Comparison of ENCODE assay signal across 16 cellular contexts in genomic region chr9:121738969-121739368, GRCh38.
DNase-seq lines count a peak whose midpoint lies in the region; ATAC-seq and TF ChIP-seq lines count a peak whose summit lies in the region.
"Had no signal": no experiment of that assay in that cellular context is flagged by ENCODE, and none has a peak within 500 bp of the region (broad histone marks: within the 10 kb centered on the region; RNA-seq: fewer than 3 reads in every experiment).

No MANE protein-coding gene starts in this region.

- H3K14ac ChIP-seq in IMR-90 (replicated peaks; ENCODE audit: low read depth, low read length) = peak overlapping the region; percentile 34; the same call in 1 of the 2 replicates

- ATAC-seq in IMR-90 (ENCODE audit: low read depth) (no peak), sciatic nerve (no peak)
- ATAC-seq: natural killer cell treated with Interleukin-12 subunit alpha and Interleukin-12 subunit beta and Interleukin-15 and Interleukin-18, amount 100 ng/mL, for 72 hours had no signal

- TF ChIP-seq POLR2A in IMR-90 (IDR thresholded peaks at IDR 0.05; ENCODE audit: low read depth, low read length) = no peak

- H3K36me3 ChIP-seq in IMR-90 (ENCODE audit: control insufficient read depth, insufficient read depth, low read length) (no peaks in the 10 kb centered on the region), endodermal cell (ENCODE audit: control insufficient read depth, insufficient read depth, low read length) (no peaks in the 10 kb centered on the region)

- H2BK5ac ChIP-seq in IMR-90 (ENCODE audit: low read depth, low read length, poor library complexity, severe bottlenecking) = no peak overlapping the region

- H2BK120ac ChIP-seq in IMR-90 (ENCODE audit: low read depth, low read length) = no peak overlapping the region

- in situ Hi-C loops in IMR-90 (cut with MboI; ENCODE audit: low sequenced_read_pairs) = no loop called here

- H3K27me3 Mint-ChIP-seq in endodermal cell (ENCODE audit: insufficient read depth) = peaks cover 5% of the 10 kb centered on the region
- H3K27me3 Mint-ChIP-seq in neural crest cell (ENCODE audit: low read depth) = peaks cover 24% of the 10 kb centered on the region

- no peak overlapping the region for H2AK9ac ChIP-seq in IMR-90 (replicated peaks; ENCODE audit: low read depth, low read length, poor library complexity)

- CTCF ChIA-PET in IMR-90 (lab: Yijun Ruan, JAX) = interaction anchor here (1.3 kb wide), 1 partner anchor 247 kb away, joined by 3 read pairs; no protein-coding TSS in a partner anchor

- no peak overlapping the region for H2BK15ac ChIP-seq in IMR-90 (ENCODE audit: low read depth, low read length)

- TF ChIP-seq CTCF in 22Rv1 (IDR thresholded peaks at IDR 0.05) (no peak), IMR-90 (conservative IDR thresholded peaks at IDR 0.05; ENCODE audit: low read depth, low read length) (no peak), endodermal cell (conservative IDR thresholded peaks at IDR 0.05) (no peak), neural crest cell (conservative IDR thresholded peaks at IDR 0.05) (no peak), GM20000 (IDR thresholded peaks at IDR 0.05; ENCODE audit: extremely low read depth, missing control alignments) (no peak)

- H4K8ac ChIP-seq in IMR-90 (ENCODE audit: low read depth in 2 of 2, low read length in 2 of 2) = no peak overlapping the region

- H3K36me3 Mint-ChIP-seq in endodermal cell (ENCODE audit: low read depth) (no peaks in the 10 kb centered on the region), neural crest cell (ENCODE audit: low read depth) (no peaks in the 10 kb centered on the region)
- H3K36me3 Mint-ChIP-seq: natural killer cell treated with Interleukin-12 subunit alpha and Interleukin-12 subunit beta and Interleukin-15 and Interleukin-18, amount 100 ng/mL, for 72 hours had no signal

- H3K4me1 Mint-ChIP-seq in endodermal cell = peaks cover 51% of the 10 kb centered on the region
- H3K4me1 Mint-ChIP-seq in neural crest cell = peaks cover 64% of the 10 kb centered on the region

- H3K4me2 ChIP-seq in IMR-90 (ENCODE audit: low read depth, low read length) = no peak overlapping the region

- no CpG with 5 or more reads among the region's 1 CpG for WGBS in IMR-90 (ENCODE audit: extremely low coverage in 2 of 2, insufficient read length in 1 of 2), 2 experiments
- 100% methylated on average over 1 of the region's 1 CpG; no CpG with 5 or more reads in 1 of the 2 experiments for WGBS in endodermal cell (ENCODE audit: insufficient coverage in 1 of 2, insufficient read length in 1 of 2), 2 experiments

- H3K9me3 Mint-ChIP-seq in endodermal cell = no peaks in the 10 kb centered on the region
- H3K9me3 Mint-ChIP-seq in neural crest cell = no peaks in the 10 kb centered on the region
- H3K9me3 Mint-ChIP-seq: natural killer cell treated with Interleukin-12 subunit alpha and Interleukin-12 subunit beta and Interleukin-15 and Interleukin-18, amount 100 ng/mL, for 72 hours had no signal

- intact Hi-C loops in IMR-90 (cut with micrococcal nuclease) = no loop called here
- intact Hi-C loops in sciatic nerve (cut with DNase I) = no loop called here

- POLR2A ChIA-PET in IMR-90 (lab: Charles Lee; ENCODE audit: unreplicated experiment) = no interaction called here

- H3K9me1 ChIP-seq in IMR-90 (ENCODE audit: insufficient read depth, low read length) = peaks cover 24% of the 10 kb centered on the region

- no peak overlapping the region for H2AFZ ChIP-seq in IMR-90 (replicated peaks; ENCODE audit: low read length, poor library complexity)

- H3K27ac Mint-ChIP-seq in endodermal cell (peak overlapping the region; percentile 75), neural crest cell (ENCODE audit: unreplicated experiment) (peak overlapping the region; percentile 19)

- DNase-seq in IMR-90 (peak; percentile 61), endodermal cell (no peak), neural crest cell (ENCODE audit: low read depth, low spot score) (no peak), SIG-M5 (lab: John Stamatoyannopoulos, UW) (no peak), NCI-H748 (lab: John Stamatoyannopoulos, UW; ENCODE audit: unreplicated experiment) (no peak), GM20000 (ENCODE audit: low spot score) (no peak), sciatic nerve (ENCODE audit: low spot score) (no peak)
- DNase-seq: activated CD4-positive, CD25-positive, alpha-beta regulatory T cell; activated T-cell treated with anti-CD3 and anti-CD28 coated beads, Interleukin-2, amount 50 U/mL, for 48 hours; EL; KBM-7; NCI-H187 treated with DMSO at 0.1 percent for 48 hours; NCI-H748 treated with DMSO at 0.1 percent for 48 hours; stimulated activated CD4-positive, alpha-beta T cell treated with anti-CD3 and anti-CD28 coated beads, Interleukin-12 subunit alpha, Interleukin-12 subunit beta, amount 100 ng/mL, for 4 hours had no signal

- H3K9ac ChIP-seq in IMR-90 (ENCODE audit: low read depth, low read length) = no peak overlapping the region
- H3K9ac ChIP-seq in endodermal cell (ENCODE audit: extremely low read depth, low read length, poor library complexity, severe bottlenecking) = no peak overlapping the region

- H3K23ac ChIP-seq in IMR-90 (ENCODE audit: low read depth, low read length) = no peak overlapping the region

- no peak overlapping the region for H3K4me3 Mint-ChIP-seq in endodermal cell
- peak overlapping the region; percentile 6 for H3K4me3 Mint-ChIP-seq in neural crest cell
- H3K4me3 Mint-ChIP-seq: natural killer cell treated with Interleukin-12 subunit alpha and Interleukin-12 subunit beta and Interleukin-15 and Interleukin-18, amount 100 ng/mL, for 72 hours had no signal

- dilution Hi-C loops in IMR-90 (cut with HindIII; ENCODE audit: low sequenced_read_pairs, unreplicated experiment) = no loop called here

- peaks cover 30 to 80% of the 10 kb centered on the region in 2 experiments for H3K79me1 ChIP-seq in IMR-90 (ENCODE audit: low read depth in 1 of 2, low read length in 2 of 2)

- H4K20me1 ChIP-seq in IMR-90 (ENCODE audit: insufficient read depth, low read length) = peaks cover 14% of the 10 kb centered on the region

- no peak overlapping the region for H4K91ac ChIP-seq in IMR-90 (ENCODE audit: insufficient read depth, low read depth, low read length)

- H4K5ac ChIP-seq in IMR-90 (ENCODE audit: low read depth, low read length) = no peak overlapping the region

- BruUV-seq in IMR-90 (replicated peaks; lab: Mats Ljungman, UMichigan) = no TSS peak

- no peak overlapping the region for H3K4ac ChIP-seq in IMR-90 (ENCODE audit: low read depth, low read length)

- H3K4me1 ChIP-seq in IMR-90 (ENCODE audit: control insufficient read depth, insufficient read depth, low read length) (peaks cover 42% of the 10 kb centered on the region), endodermal cell (ENCODE audit: control insufficient read depth, insufficient read depth, low read length) (peaks cover 10% of the 10 kb centered on the region)

- H3K4me3 ChIP-seq in IMR-90 (ENCODE audit: insufficient read depth, low read depth, low read length) = no peak overlapping the region
- no peak overlapping the region for H3K4me3 ChIP-seq in endodermal cell (ENCODE audit: low read length)

- no peaks in the 10 kb centered on the region for H3K27me3 ChIP-seq in IMR-90 (ENCODE audit: control insufficient read depth, insufficient read depth, low read length)
- no peaks in the 10 kb centered on the region for H3K27me3 ChIP-seq in endodermal cell (ENCODE audit: control insufficient read depth, insufficient read depth, low read length, poor library complexity, severe bottlenecking)

- no peak overlapping the region for H2BK20ac ChIP-seq in IMR-90 (ENCODE audit: low read depth, low read length)

- H2AK5ac ChIP-seq in IMR-90 (ENCODE audit: low read depth, low read length) = no peak overlapping the region

- H3K56ac ChIP-seq in IMR-90 (ENCODE audit: extremely low read depth, insufficient read depth, low read length) = no peak overlapping the region

- TF ChIP-seq RAD21 in IMR-90 (IDR thresholded peaks at IDR 0.05; ENCODE audit: low read length) = no peak

- no peak overlapping the region for H3K18ac ChIP-seq in IMR-90 (ENCODE audit: low read depth, low read length)

- H3K9me3 ChIP-seq in IMR-90 (ENCODE audit: control insufficient read depth, insufficient read depth, low read length) (no peaks in the 10 kb centered on the region), endodermal cell (ENCODE audit: control insufficient read depth, low read length) (no peaks in the 10 kb centered on the region)

- H3K27ac ChIP-seq in 22Rv1 = peak overlapping the region; percentile 36; the same call in 1 of the 2 replicates
- H3K27ac ChIP-seq in IMR-90 (ENCODE audit: insufficient read depth, low read length) = no peak overlapping the region
- H3K27ac ChIP-seq in endodermal cell (ENCODE audit: low read depth, low read length) = no peak overlapping the region

TF ChIP-seq in IMR-90, 13 proteins besides CTCF, POLR2A, EP300 and RAD21 (continues in another document):
- TF ChIP-seq RCOR1 (IDR thresholded peaks at IDR 0.05; ENCODE audit: insufficient replicate concordance, low read length) (no peak), MXI1 (IDR thresholded peaks at IDR 0.05; ENCODE audit: borderline replicate concordance, low read depth, low read length) (no peak), BHLHE40 (IDR thresholded peaks at IDR 0.05; ENCODE audit: low read depth, low read length) (no peak), ELK1 (IDR thresholded peaks at IDR 0.05; ENCODE audit: borderline replicate concordance, low read depth, low read length) (no peak), NFE2L2 (IDR thresholded peaks at IDR 0.05; ENCODE audit: low read depth, low read length) (no peak), MAZ (IDR thresholded peaks at IDR 0.05; ENCODE audit: borderline replicate concordance, low read depth, low read length) (no peak), RFX5 (IDR thresholded peaks at IDR 0.05; ENCODE audit: low read depth, low read length) (no peak), USF2 (IDR thresholded peaks at IDR 0.05; ENCODE audit: low read depth, low read length) (no peak), MAFK (IDR thresholded peaks at IDR 0.05; ENCODE audit: low read depth, low read length) (no peak), CEBPB (IDR thresholded peaks at IDR 0.05; ENCODE audit: low read depth, low read length) (no peak)
